1 cellular context compared by ENCODE assay signal in the genomic region with DNA sequence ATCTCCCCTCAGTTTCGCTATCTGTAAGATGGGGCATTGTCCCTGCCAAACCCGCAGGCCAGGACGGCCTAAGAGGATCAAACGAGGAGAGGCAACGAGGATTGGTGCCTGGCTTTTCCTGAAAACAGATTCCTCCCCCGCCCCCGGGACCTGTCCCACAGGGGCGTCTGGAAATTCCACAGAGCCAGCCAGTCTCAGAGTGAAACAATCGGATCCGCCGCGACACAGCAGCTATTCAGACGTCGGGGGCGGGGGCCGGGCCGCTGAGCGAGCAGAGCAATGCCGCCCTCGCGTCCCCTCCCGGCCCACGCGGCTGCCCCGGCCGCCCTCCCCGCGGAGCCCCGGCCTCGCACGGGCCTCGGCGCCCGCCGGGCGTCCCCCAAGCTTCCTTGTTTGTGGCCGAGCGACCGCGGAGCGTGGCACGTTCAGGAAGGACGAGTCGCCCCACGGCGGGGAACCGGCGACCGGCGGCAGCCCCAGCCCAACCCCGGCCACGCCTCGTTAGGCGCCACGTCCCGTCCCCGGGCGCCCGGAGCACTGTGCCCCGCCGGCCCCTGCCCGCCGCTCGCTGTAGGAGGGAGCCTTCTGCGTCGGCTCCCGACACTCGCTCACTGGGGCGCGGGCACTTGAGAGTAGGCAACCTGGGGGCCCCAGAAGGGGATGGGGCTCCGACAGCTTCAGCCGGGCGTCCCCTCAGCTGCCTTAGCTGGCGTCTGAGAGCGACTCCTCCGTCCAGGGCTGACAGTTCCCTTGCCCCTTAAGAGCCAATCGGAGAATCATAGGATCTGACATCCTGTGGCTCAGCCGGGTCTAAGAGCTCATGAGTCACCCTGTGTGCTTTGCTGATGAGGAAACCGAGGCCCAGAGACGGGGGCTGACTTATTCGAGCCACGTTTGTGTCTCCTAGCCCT.
TF ChIP-seq lines count a peak whose summit lies in the region.

No MANE protein-coding gene starts in this region.

TF ChIP-seq in K562, 482 proteins besides CTCF, POLR2A, EP300 and RAD21 (continued from another document):
- TF ChIP-seq, protein P1, sequence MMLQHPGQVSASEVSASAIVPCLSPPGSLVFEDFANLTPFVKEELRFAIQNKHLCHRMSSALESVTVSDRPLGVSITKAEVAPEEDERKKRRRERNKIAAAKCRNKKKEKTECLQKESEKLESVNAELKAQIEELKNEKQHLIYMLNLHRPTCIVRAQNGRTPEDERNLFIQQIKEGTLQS (IDR thresholded peaks at IDR 0.05): peak; percentile 74
- TF ChIP-seq, protein P1 (CRISPR knock-in tag; conservative IDR thresholded peaks at IDR 0.05): no peak
- TF ChIP-seq POLR2G (IDR thresholded peaks at IDR 0.05; ENCODE audit: low read depth, low read length) (peak; percentile 63), GATAD2B (IDR thresholded peaks at IDR 0.05; ENCODE audit: borderline replicate concordance) (peak; percentile 71; the same call in 1 of the 2 replicates), ZNF584 (CRISPR knock-in tag; IDR thresholded peaks at IDR 0.05; ENCODE audit: low read depth) (no peak), BCOR (IDR thresholded peaks at IDR 0.05) (peak; percentile 82), EGR1 (conservative IDR thresholded peaks at IDR 0.05) (peak; percentile 34)
TF ChIP-seq in K562: peak in this region for 22.
